ENCODE assay signal across 9 cellular contexts in the genomic region with DNA sequence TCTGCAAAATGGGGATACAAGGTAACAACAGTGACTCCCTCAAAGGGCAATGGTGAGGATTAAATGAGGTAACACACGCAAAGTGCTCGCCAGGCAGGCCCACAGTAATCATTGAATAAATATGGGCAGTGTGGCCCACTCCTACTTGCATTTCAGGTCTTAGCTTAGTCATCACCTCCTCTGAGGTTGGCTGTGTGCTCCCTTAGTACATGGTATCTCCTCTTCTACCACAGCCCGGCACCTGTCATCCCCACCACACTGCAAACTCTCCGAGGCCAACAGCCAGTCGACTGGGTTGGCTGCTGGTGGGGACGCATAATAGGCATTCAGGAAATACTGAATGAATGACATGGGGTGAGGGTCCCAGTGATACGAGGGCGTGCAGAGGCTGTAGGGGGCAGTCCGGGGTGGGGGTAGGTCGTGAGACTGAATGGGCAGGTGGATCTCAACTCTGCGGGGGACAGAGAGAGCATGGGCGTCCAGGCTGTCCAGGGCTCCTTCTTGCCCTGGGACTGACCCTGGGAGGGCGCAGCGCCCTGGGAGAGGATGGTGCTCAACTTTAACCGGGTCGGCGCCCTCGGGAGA. TPM values are rescaled to one million over a fixed set of nuclear protein-coding genes. Genes with fewer than 3 reads are reported as not detected.
DNase-seq lines count a peak whose midpoint lies in the region; ATAC-seq and TF ChIP-seq lines count a peak whose summit lies in the region.
"Had no signal": no experiment of that assay in that cellular context is flagged by ENCODE, and none has a peak within 500 bp of the region (broad histone marks: within the 10 kb centered on the region; RNA-seq: fewer than 3 reads in every experiment).

No MANE protein-coding gene starts in this region.

- ATAC-seq in foreskin keratinocyte (peak; percentile 38), gastrocnemius medialis (no peak), HG03108 (IDR thresholded peaks at IDR 0.05; ENCODE audit: unreplicated experiment) (no peak), HG03280 (IDR thresholded peaks at IDR 0.05; ENCODE audit: unreplicated experiment) (no peak)

- H2AFZ ChIP-seq in GM23248: peak overlapping the region; percentile 29; the same call in 1 of the 2 replicates

- no peaks in the 10 kb centered on the region for H4K20me1 ChIP-seq in GM23248 (ENCODE audit: insufficient read depth)

- no peaks in the 10 kb centered on the region for H3K79me2 ChIP-seq in GM23248 (ENCODE audit: insufficient read depth)

- DNase-seq in GM23248: no peak
- no peak for DNase-seq in foreskin keratinocyte
- no peak for DNase-seq in gastrocnemius medialis
- no peak for DNase-seq in cerebellar cortex (ENCODE audit: low spot score)
- no peak for DNase-seq in UCSD-AML1 (lab: John Stamatoyannopoulos, UW; ENCODE audit: unreplicated experiment)
- DNase-seq: SHP77 treated with DMSO at 0.1 percent for 48 hours had no signal

- H3K4me2 ChIP-seq in GM23248 (ENCODE audit: unreplicated experiment): peak overlapping the region; percentile 67

- H3K9me3 ChIP-seq in GM23248 (ENCODE audit: low read depth): no peaks in the 10 kb centered on the region
- H3K9me3 ChIP-seq in gastrocnemius medialis: no peaks in the 10 kb centered on the region

- H3K27ac ChIP-seq in GM23248 (no peak overlapping the region), foreskin keratinocyte (no peak overlapping the region), gastrocnemius medialis (no peak overlapping the region)

- no peaks in the 10 kb centered on the region for H3K36me3 ChIP-seq in GM23248 (ENCODE audit: low read depth)
- H3K36me3 ChIP-seq in gastrocnemius medialis: no peaks in the 10 kb centered on the region

- H3K9me2 ChIP-seq in GM23248 (ENCODE audit: insufficient read depth): no peaks in the 10 kb centered on the region

- 33% methylated on average over 16 to 18 of the region's 18 CpGs for WGBS in GM23248 (ENCODE audit: low coverage in 1 of 2, low lambda C conversion rate in 2 of 2, missing lambda C conversion rate in 2 of 2), 2 experiments

- H3K9ac ChIP-seq in GM23248: no peak overlapping the region

- in situ Hi-C loops in GM23248 (cut with MboI): no loop called here
- in situ Hi-C loops in gastrocnemius medialis (cut with MboI; ENCODE audit: low sequenced_read_pairs in 4 of 4): no loop called here

- H3K4me3 ChIP-seq in GM23248 (peak overlapping the region; percentile 65), WI38 (ENCODE audit: low read depth, low read length) (peak overlapping the region; percentile 29; the same call in 1 of the 2 replicates), gastrocnemius medialis (peak overlapping the region; percentile 54 to 65 (median 57))

- no peaks in the 10 kb centered on the region for H3F3A ChIP-seq in GM23248 (ENCODE audit: insufficient read depth)

- TF ChIP-seq CTCF in WI38 (IDR thresholded peaks at IDR 0.05; ENCODE audit: low read depth, low read length): no peak
- TF ChIP-seq CTCF in foreskin keratinocyte (conservative IDR thresholded peaks at IDR 0.05): no peak
- TF ChIP-seq CTCF in gastrocnemius medialis (IDR thresholded peaks at IDR 0.05 in 4 of 5, conservative IDR thresholded peaks at IDR 0.05 in 1 of 5): no peak

- no peaks in the 10 kb centered on the region for H3K4me1 ChIP-seq in GM23248 (ENCODE audit: insufficient read depth)
- peaks cover 21% of the 10 kb centered on the region for H3K4me1 ChIP-seq in foreskin keratinocyte
- H3K4me1 ChIP-seq in gastrocnemius medialis: peaks cover 17 to 19% of the 10 kb centered on the region in 2 donors

- intact Hi-C loops in gastrocnemius medialis (cut with DNase I; ENCODE audit: low total_unique reads): no loop called here

- no peaks in the 10 kb centered on the region; the same call in 1 of the 2 replicates for H3K27me3 ChIP-seq in GM23248 (replicated peaks; ENCODE audit: insufficient read depth)
- H3K27me3 ChIP-seq in foreskin keratinocyte: no peaks in the 10 kb centered on the region
- no peaks in the 10 kb centered on the region for H3K27me3 ChIP-seq in gastrocnemius medialis

- TF ChIP-seq POLR2A in gastrocnemius medialis (IDR thresholded peaks at IDR 0.05): no peak

RNA-seq across cellular contexts. Expression of a gene that starts 0.4 kb away (rescaled TPM):
- not detected in 2 replicates for total RNA-seq in GM23248 (2014; rRNA removed; shearing (Covaris generic))
- 0.11 and 0.13 TPM in 2 replicates for polyA plus RNA-seq in GM23248 (2016; fragmentation: Nextera tagmentation; extraction: Ambion mirVana)
- 2.9 and 3.5 TPM in 2 replicates for total RNA-seq in foreskin keratinocyte
- polyA plus RNA-seq in foreskin keratinocyte: 1.7 and 2.0 TPM in 2 replicates
- 1 to 10 TPM; 1.3 to 9.4 (median 1.4) TPM for total RNA-seq in gastrocnemius medialis
